1 cellular context compared by ENCODE assay signal in the genomic region with DNA sequence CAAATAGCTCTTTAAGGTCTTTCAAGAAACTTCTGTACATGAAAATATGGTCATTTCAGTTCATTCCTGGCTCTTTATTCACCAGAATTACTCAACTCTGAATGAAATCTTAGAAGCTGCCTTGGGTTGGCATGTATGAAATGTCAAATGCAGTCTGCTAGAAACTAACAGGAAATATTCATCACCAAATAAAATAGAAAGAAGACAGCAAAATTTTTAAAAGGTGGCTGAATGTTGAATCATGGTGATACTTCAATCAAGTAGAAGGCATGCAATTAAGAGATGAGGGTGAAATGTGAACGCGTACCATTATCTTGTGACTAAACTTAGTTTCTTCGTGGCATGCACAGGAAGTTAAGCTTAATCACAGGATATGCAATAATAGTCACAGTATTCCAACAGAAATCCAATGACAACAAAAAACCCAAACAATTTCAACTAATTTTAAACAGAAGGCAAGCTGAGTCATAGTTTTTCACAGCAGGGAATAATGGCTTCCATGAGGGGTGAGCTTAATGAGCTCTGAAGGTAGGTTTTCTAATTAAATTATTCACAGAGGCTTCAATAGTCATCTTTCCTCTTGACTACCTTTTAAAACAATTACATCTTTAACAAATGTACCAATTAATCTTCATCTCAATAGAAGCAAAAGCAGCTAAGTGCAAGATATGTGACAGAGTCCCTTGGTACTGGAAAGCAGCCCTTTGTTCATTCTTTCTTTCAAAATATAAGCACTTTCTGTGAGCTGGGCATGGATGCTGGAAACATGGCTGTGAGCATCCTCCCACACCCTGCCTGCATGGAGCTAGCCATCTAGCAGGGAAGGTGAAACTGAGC.
TF ChIP-seq lines count a peak whose summit lies in the region.

No MANE protein-coding gene starts in this region.

TF ChIP-seq in HCT116, 20 proteins besides CTCF, POLR2A, EP300 and RAD21 (continued from another document):
- peak; percentile 28; the same call in 1 of the 2 replicates for TF ChIP-seq JUND (IDR thresholded peaks at IDR 0.05)
- no peak for TF ChIP-seq EGR1 (IDR thresholded peaks at IDR 0.05; ENCODE audit: low read depth)
- TF ChIP-seq SRF (IDR thresholded peaks at IDR 0.05; ENCODE audit: low read depth) = no peak
- TF ChIP-seq ELF1 (IDR thresholded peaks at IDR 0.05; ENCODE audit: borderline replicate concordance, low read depth) = no peak
TF ChIP-seq in HCT116: peak in this region for 3.
